In the genomic region with DNA sequence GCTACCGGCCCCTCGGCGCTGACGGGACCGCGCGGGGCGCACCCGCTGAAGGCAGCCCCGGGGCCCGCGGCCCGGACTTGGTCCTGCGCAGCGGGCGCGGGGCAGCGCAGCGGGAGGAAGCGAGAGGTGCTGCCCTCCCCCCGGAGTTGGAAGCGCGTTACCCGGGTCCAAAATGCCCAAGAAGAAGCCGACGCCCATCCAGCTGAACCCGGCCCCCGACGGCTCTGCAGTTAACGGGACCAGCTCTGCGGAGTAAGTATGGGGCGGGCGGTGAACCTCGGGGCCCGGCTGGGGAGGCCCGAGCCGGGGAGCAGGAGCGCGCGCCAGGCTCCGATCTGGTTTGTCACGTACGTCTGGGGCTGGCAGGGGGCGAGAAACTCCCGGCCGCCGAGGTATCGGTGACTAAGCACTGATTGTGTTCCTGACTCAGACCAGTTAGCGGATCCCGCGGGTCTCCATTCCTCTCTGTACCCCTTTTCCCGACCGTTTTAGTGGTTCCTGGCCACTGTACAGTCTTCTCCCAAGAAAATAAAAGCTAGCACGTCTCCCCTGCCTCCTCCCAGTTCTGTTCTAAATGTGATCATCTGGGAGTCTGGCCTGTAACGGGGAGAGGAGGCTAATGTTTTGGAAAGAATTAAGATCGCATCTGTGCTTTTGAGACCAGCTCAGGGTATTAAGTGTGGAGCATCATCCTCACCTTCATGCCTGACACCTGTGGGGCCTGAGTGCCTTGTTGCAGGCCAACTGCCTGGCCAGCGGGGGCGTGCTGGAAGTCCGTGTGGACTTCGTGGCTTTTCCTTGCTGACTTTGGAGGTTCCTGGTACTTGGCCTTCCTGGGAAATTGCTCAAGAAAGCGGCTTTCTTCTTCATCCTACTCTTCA, we compare ENCODE assay signal across 8 cellular contexts. TPM values are rescaled to one million over a fixed set of nuclear protein-coding genes. Genes with fewer than 3 reads are reported as not detected.
DNase-seq lines count a peak whose midpoint lies in the region; ATAC-seq and TF ChIP-seq lines count a peak whose summit lies in the region.

No MANE protein-coding gene starts in this region.

- H3K36me3 ChIP-seq in neutrophil = no peaks in the 10 kb centered on the region
- peaks cover 0 to 4% (median 0%) of the 10 kb centered on the region in 5 donors for H3K36me3 ChIP-seq in subcutaneous abdominal adipose tissue (ENCODE audit: control insufficient read depth in 5 of 5, insufficient read depth in 5 of 5, low read length in 5 of 5)

- peak; percentile 12 for ATAC-seq in HG03095 (IDR thresholded peaks at IDR 0.05; ENCODE audit: unreplicated experiment)

- H3K27me3 ChIP-seq in neutrophil (no peaks in the 10 kb centered on the region), subcutaneous abdominal adipose tissue (ENCODE audit: control insufficient read depth in 5 of 5, insufficient read depth in 4 of 5, low read length in 5 of 5) (no peaks in the 10 kb centered on the region)

- H3K9ac ChIP-seq in subcutaneous abdominal adipose tissue (ENCODE audit: low read length in 5 of 5) = peak overlapping the region; percentile 87 to 98 (median 90)

- peak; percentile 16 for DNase-seq in NCI-H510A treated with DMSO at 0.1 percent for 48 hours (lab: John Stamatoyannopoulos, UW)
- DNase-seq in NCI-H510A (lab: John Stamatoyannopoulos, UW) = no peak
- peak; percentile 78 for DNase-seq in RPMI7951 (ENCODE audit: low read depth)
- peak; percentile 50 for DNase-seq in activated gamma-delta T cell (lab: John Stamatoyannopoulos, UW)
- DNase-seq in foreskin fibroblast = peak; percentile 82 to 92

- H3K4me3 ChIP-seq in foreskin fibroblast (ENCODE audit: low read depth in 1 of 2, low read length in 2 of 2) (peak overlapping the region; percentile 78 to 93), neutrophil (ENCODE audit: low read depth in 1 of 2, low read length in 1 of 2) (peak overlapping the region; percentile 84 to 88), subcutaneous abdominal adipose tissue (ENCODE audit: low read depth in 1 of 5, low read length in 5 of 5) (peak overlapping the region; percentile 79 to 95 (median 89))

- H3K27ac ChIP-seq in neutrophil (peak overlapping the region; percentile 95), subcutaneous abdominal adipose tissue (ENCODE audit: low read depth, low read length) (peak overlapping the region; percentile 94)

- no peaks in the 10 kb centered on the region for H3K9me3 ChIP-seq in neutrophil
- H3K9me3 ChIP-seq in subcutaneous abdominal adipose tissue (ENCODE audit: control insufficient read depth in 5 of 5, low read length in 5 of 5) = no peaks in the 10 kb centered on the region

- peaks cover 51 to 55% of the 10 kb centered on the region in 2 experiments for H3K4me1 ChIP-seq in neutrophil (ENCODE audit: control insufficient read depth in 1 of 2, insufficient read depth in 1 of 2, low read depth in 1 of 2, low read length in 1 of 2)
- H3K4me1 ChIP-seq in subcutaneous abdominal adipose tissue (ENCODE audit: control insufficient read depth in 5 of 5, insufficient read depth in 5 of 5, low read length in 5 of 5) = peaks cover 6 to 45% (median 43%) of the 10 kb centered on the region in 5 donors

- TF ChIP-seq CTCF in foreskin fibroblast (IDR thresholded peaks at IDR 0.05; ENCODE audit: low read depth, low read length) (peak; percentile 27), neutrophil (IDR thresholded peaks at IDR 0.05) (peak; percentile 22)

RNA-seq across cellular contexts. Expression of gene MAP2K1, which starts 0.7 kb away (rescaled TPM):
- total RNA-seq in RPMI7951 (2014; rRNA removed; shearing (Covaris generic)) = 57.1 and 73.4 TPM in 2 replicates

RNA-seq across cellular contexts. Expression of gene TIPIN, which starts 30.9 kb away (rescaled TPM):
- total RNA-seq in RPMI7951 (2014; rRNA removed; shearing (Covaris generic)) = 19.2 and 21.4 TPM in 2 replicates
